18 cellular contexts compared by ENCODE assay signal in the genomic region with DNA sequence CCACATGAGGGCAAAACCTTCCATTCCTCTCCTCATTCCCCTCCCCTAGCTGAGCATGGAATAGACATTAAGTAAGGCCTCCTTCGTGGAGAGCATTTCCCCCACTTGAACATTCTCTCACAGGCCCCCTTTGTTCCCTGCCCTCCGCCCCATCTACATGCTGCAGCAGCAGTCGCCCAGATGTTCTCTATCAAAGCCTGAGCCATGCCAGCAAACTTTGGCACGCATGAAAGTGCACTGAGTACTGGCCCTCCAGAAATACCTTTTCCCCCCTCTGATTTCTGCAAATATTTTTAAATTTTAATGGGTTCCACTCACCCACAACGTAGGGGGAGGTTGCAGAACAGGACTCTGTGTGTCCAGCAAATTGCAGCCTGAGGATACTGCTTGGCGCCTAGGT.
"Had no signal": no experiment of that assay in that cellular context is flagged by ENCODE, and none has a peak within 500 bp of the region (broad histone marks: within the 10 kb centered on the region; RNA-seq: fewer than 3 reads in every experiment).

No MANE protein-coding gene starts in this region.

- H3K36me3 ChIP-seq: MG63 had no signal

- H3K4me3 ChIP-seq: MG63 had no signal

- H3K9ac ChIP-seq: SK-N-SH had no signal

- H3K27ac ChIP-seq: RWPE1 had no signal

- H3K27me3 ChIP-seq: MG63 had no signal

- DNase-seq: Karpas-422, KG1, MG63, NCI-H1092, NCI-H1105 treated with DMSO at 0.1 percent for 48 hours, NCI-H1417 treated with DMSO at 0.1 percent for 48 hours, NCI-H146, NCI-H1694 treated with DMSO at 0.1 percent for 48 hours, NCI-H1930, NCI-H2081, NCI-H2107, NCI-H2227 treated with DMSO at 0.1 percent for 48 hours, NCI-H526 treated with DMSO at 0.1 percent for 48 hours, NCI-H774, SHP77, SK-N-SH, SW 1271 had no signal

- H3K4me2 ChIP-seq: SK-N-SH had no signal

- H3K9me3 ChIP-seq: MG63, SK-N-SH had no signal
